22 cellular contexts compared by ENCODE assay signal in the genomic region with DNA sequence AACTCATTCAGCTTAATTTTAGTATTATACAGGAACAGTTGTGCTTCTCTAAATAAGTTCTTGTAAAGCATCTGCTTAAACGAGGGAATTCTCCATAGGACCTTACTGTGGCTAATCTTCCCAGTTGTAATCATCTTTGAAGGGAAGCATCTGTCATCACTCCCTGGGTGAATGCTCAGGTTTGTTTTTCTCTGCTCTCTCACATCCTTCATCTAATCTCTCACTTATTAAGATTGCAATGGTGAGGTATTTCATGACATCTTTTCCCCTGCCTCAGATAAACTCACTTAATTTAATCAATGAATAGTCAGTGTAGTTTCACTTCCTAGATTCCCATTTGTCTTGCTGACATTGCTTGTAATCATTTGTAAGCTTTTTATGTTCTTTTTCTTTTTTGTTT.
"Had no signal": no experiment of that assay in that cellular context is flagged by ENCODE, and none has a peak within 500 bp of the region (broad histone marks: within the 10 kb centered on the region; RNA-seq: fewer than 3 reads in every experiment).

No MANE protein-coding gene starts in this region.

- H3K27ac ChIP-seq: breast epithelium, heart left ventricle, neutrophil, right lobe of liver, transverse colon had no signal

- H3K4me3 ChIP-seq: breast epithelium, heart left ventricle, right lobe of liver, transverse colon had no signal

- ATAC-seq: activated naive CD4-positive, alpha-beta T cell treated with anti-CD3 and anti-CD28 coated beads, Interleukin-2, amount 50 U/mL, for 72 hours; activated T-cell treated with anti-CD3 and anti-CD28 coated beads, Interleukin-2, amount 50 U/mL, for 72 hours; esophagus mucosa; heart left ventricle; left cardiac atrium; left ventricle myocardium superior; right lobe of liver had no signal

- H3K36me3 ChIP-seq: breast epithelium, heart left ventricle, neutrophil, right lobe of liver, transverse colon had no signal

- H3K27me3 ChIP-seq: breast epithelium, heart left ventricle, neutrophil, right lobe of liver, transverse colon had no signal

- DNase-seq: activated CD4-positive, alpha-beta T cell treated with anti-CD3 and anti-CD28 coated beads for 4 hours; activated CD4-positive, alpha-beta T cell treated with anti-CD3 and anti-CD28 coated beads, Interleukin-2, amount 50 U/mL, for 4 hours; activated naive CD4-positive, alpha-beta T cell; activated T-cell treated with anti-CD3 and anti-CD28 coated beads for 4 hours; activated T-cell treated with anti-CD3 and anti-CD28 coated beads, Interleukin-2, amount 50 U/mL, for 72 hours; central memory CD4-positive, alpha-beta T cell; foreskin fibroblast; heart left ventricle; hypothalamus; left cardiac atrium; left ventricle myocardium superior; naive B cell; nephron progenitor cell; right lobe of liver; stimulated activated CD4-positive, alpha-beta T cell treated with anti-CD3 and anti-CD28 coated beads, Interleukin-2, amount 100 ng/mL, for 48 hours; stimulated activated naive CD4-positive, alpha-beta T cell treated with Interleukin-2 at 50 U/mL for 16 hours; transverse colon had no signal

- FAIRE-seq: endothelial cell of umbilical vein had no signal

- H3K4me1 ChIP-seq: breast epithelium, heart left ventricle, right lobe of liver, transverse colon had no signal
